ENCODE assay signal across 26 cellular contexts in genomic region chr3:4472312-4472711, GRCh38.
"Had no signal": no experiment of that assay in that cellular context is flagged by ENCODE, and none has a peak within 500 bp of the region (broad histone marks: within the 10 kb centered on the region; RNA-seq: fewer than 3 reads in every experiment).

No MANE protein-coding gene starts in this region.

- H3K9me3 Mint-ChIP-seq: immature natural killer cell; naive thymus-derived CD8-positive, alpha-beta T cell; nephron; neural crest cell had no signal

- H3K4me2 ChIP-seq: smooth muscle cell had no signal

- H3K36me3 ChIP-seq: heart left ventricle, left lung, lower lobe of right lung, right atrium auricular region, right lobe of liver, stomach, thyroid gland, transverse colon, upper lobe of left lung had no signal

- H3K27ac Mint-ChIP-seq: immature natural killer cell, progenitor cell of endocrine pancreas had no signal

- H3K27me3 ChIP-seq: heart left ventricle, left lung, right atrium auricular region, right lobe of liver, testis, thyroid gland, upper lobe of left lung had no signal

- H3K36me3 Mint-ChIP-seq: immature natural killer cell; naive thymus-derived CD8-positive, alpha-beta T cell had no signal

- H3K9me3 ChIP-seq: heart left ventricle, left lung, lower lobe of right lung, right atrium auricular region, right lobe of liver, stomach, testis, thyroid gland, transverse colon, upper lobe of left lung had no signal

- H3K4me3 ChIP-seq: heart left ventricle, left lung, lower lobe of right lung, right atrium auricular region, right lobe of liver, smooth muscle cell, stomach, testis, thyroid gland, transverse colon, upper lobe of left lung had no signal

- H3K27ac ChIP-seq: heart left ventricle, left lung, lower lobe of right lung, right atrium auricular region, right lobe of liver, stomach, testis, transverse colon, upper lobe of left lung had no signal

- ATAC-seq: heart left ventricle; left colon; left lung; lower lobe of right lung; naive thymus-derived CD8-positive, alpha-beta T cell; stimulated activated naive CD8-positive, alpha-beta T cell treated with anti-CD3 and anti-CD28 coated beads, Interleukin-15, Interleukin-2, amounts not matched to agents 100 U/mL and 50 U/mL, for 24 hours had no signal

- H3K4me3 Mint-ChIP-seq: immature natural killer cell; naive thymus-derived CD8-positive, alpha-beta T cell; nephron; neural crest cell had no signal

- DNase-seq: heart left ventricle; hypothalamus; immature natural killer cell; kidney; left colon; left lung; lower lobe of right lung; mesenchymal stem cell; naive thymus-derived CD8-positive, alpha-beta T cell; occipital lobe; stimulated activated CD4-positive, alpha-beta T cell treated with anti-CD3 and anti-CD28 coated beads, Interleukin-1b, Interleukin-23, amount 100 ng/mL, for 48 hours; stimulated activated CD4-positive, alpha-beta T cell treated with anti-CD3 and anti-CD28 coated beads, Interleukin-2, amount 100 ng/mL, for 48 hours; stimulated activated CD4-positive, alpha-beta T cell treated with anti-CD3 and anti-CD28 coated beads, Interleukin-4, amount 100 ng/mL, for 4 hours; stimulated activated CD8-positive, alpha-beta memory T cell treated with anti-CD3 and anti-CD28 coated beads, Interleukin-4, amount 100 ng/mL, for 48 hours; stimulated activated naive CD8-positive, alpha-beta T cell treated with anti-CD3 and anti-CD28 coated beads, Interleukin-15, Interleukin-2, amounts not matched to agents 100 U/mL and 50 U/mL, for 24 hours; stomach; testis; transverse colon; upper lobe of left lung had no signal
